28 cellular contexts compared by ENCODE assay signal in the genomic region with DNA sequence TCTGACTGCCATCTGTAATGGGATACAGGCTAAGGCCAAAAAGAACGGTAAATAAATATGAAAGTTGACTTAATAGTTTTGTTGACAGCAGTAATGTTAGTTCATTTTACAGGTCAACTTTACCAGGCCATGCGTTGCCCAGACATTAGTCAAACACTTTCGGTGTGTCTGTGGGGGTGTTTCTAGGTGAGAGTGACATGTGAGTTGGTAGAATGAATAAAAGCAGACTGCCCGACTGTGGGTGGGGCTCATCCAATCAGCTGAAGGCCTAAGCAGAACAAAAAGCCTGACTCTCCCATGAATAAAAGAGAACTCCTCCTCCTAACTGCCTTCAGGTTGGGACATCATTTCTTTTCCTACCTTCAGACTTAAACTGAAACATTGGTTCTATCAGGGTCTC.
"Had no signal": no experiment of that assay in that cellular context is flagged by ENCODE, and none has a peak within 500 bp of the region (broad histone marks: within the 10 kb centered on the region; RNA-seq: fewer than 3 reads in every experiment).

No MANE protein-coding gene starts in this region.

- H3K36me3 Mint-ChIP-seq: activated CD4-positive, alpha-beta memory T cell treated with anti-CD3 and anti-CD28 coated beads for 36 hours; activated naive CD4-positive, alpha-beta T cell treated with anti-CD3 and anti-CD28 coated beads, Interleukin-2, amount 50 U/mL, for 72 hours; T-cell had no signal

- H3K9me3 ChIP-seq: ascending aorta, body of pancreas had no signal

- H3K4me2 ChIP-seq: PC-9 had no signal

- H3K4me3 ChIP-seq: ascending aorta, body of pancreas, cardiac muscle cell, PC-9, SK-N-MC had no signal

- H2AFZ ChIP-seq: PC-9 had no signal

- H3K27ac Mint-ChIP-seq: activated CD4-positive, alpha-beta memory T cell treated with anti-CD3 and anti-CD28 coated beads for 36 hours; activated CD4-positive, alpha-beta T cell treated with anti-CD3 and anti-CD28 coated beads, Interleukin-2, amount 10 ng/mL, durations not matched to agents 7 days and 5 days; activated naive CD4-positive, alpha-beta T cell treated with anti-CD3 and anti-CD28 coated beads, Interleukin-2, amount 50 U/mL, for 72 hours; activated naive CD8-positive, alpha-beta T cell treated with anti-CD3 and anti-CD28 coated beads, Interleukin-2, amount 50 U/mL, for 24 hours; T-cell had no signal

- ATAC-seq: activated naive CD4-positive, alpha-beta T cell treated with anti-CD3 and anti-CD28 coated beads, Interleukin-2, amount 50 U/mL, for 72 hours; activated naive CD8-positive, alpha-beta T cell treated with anti-CD3 and anti-CD28 coated beads, Interleukin-2, amount 50 U/mL, for 24 hours; activated T-cell treated with anti-CD3 and anti-CD28 coated beads, Interleukin-2, amount 50 U/mL, for 4 hours; body of pancreas; T-cell had no signal

- H3K27me3 ChIP-seq: ascending aorta, body of pancreas, cardiac muscle cell had no signal

- H3K4me1 ChIP-seq: body of pancreas had no signal

- FAIRE-seq: TTC549 had no signal

- H3K36me3 ChIP-seq: ascending aorta, cardiac muscle cell had no signal

- DNase-seq: activated CD4-positive, alpha-beta memory T cell treated with anti-CD3 and anti-CD28 coated beads for 36 hours; activated CD4-positive, alpha-beta T cell treated with anti-CD3 and anti-CD28 coated beads, Interleukin-2, amount 10 ng/mL, durations not matched to agents 7 days and 5 days; activated CD4-positive, CD25-positive, alpha-beta regulatory T cell; activated CD8-positive, alpha-beta memory T cell treated with anti-CD3 and anti-CD28 coated beads for 24 hours; activated effector memory CD4-positive, alpha-beta T cell treated with anti-CD3 and anti-CD28 coated beads, Interleukin-2, amount 50 U/mL, for 16 hours; activated naive CD4-positive, alpha-beta T cell treated with Interleukin-2 at 50 U/mL for 16 hours; activated naive CD8-positive, alpha-beta T cell treated with anti-CD3 and anti-CD28 coated beads, Interleukin-2, amount 50 U/mL, for 24 hours; activated T-cell treated with anti-CD3 and anti-CD28 coated beads, Interleukin-2, amount 50 U/mL, for 4 hours; amniotic stem cell; body of pancreas; KBM-7; MV-4-11; NCI-H1092 treated with DMSO at 0.1 percent for 48 hours; NCI-H1417 treated with DMSO at 0.1 percent for 48 hours; NCI-H1694; NCI-H2029 treated with DMSO at 0.1 percent for 48 hours; NCI-H345; NCI-H510A; NCI-H526 treated with DMSO at 0.1 percent for 48 hours; T-cell; T-helper 2 cell; T1000 had no signal

- H3K4me3 Mint-ChIP-seq: activated CD4-positive, alpha-beta memory T cell treated with anti-CD3 and anti-CD28 coated beads for 36 hours; activated CD4-positive, alpha-beta T cell treated with anti-CD3 and anti-CD28 coated beads, Interleukin-2, amount 10 ng/mL, durations not matched to agents 7 days and 5 days; activated naive CD8-positive, alpha-beta T cell treated with anti-CD3 and anti-CD28 coated beads, Interleukin-2, amount 50 U/mL, for 24 hours; activated T-cell treated with anti-CD3 and anti-CD28 coated beads, Interleukin-2, amount 50 U/mL, for 4 hours; T-cell had no signal

- H3K9me3 Mint-ChIP-seq: activated CD4-positive, alpha-beta memory T cell treated with anti-CD3 and anti-CD28 coated beads for 36 hours; activated CD4-positive, alpha-beta T cell treated with anti-CD3 and anti-CD28 coated beads, Interleukin-2, amount 10 ng/mL, durations not matched to agents 7 days and 5 days; activated naive CD4-positive, alpha-beta T cell treated with anti-CD3 and anti-CD28 coated beads, Interleukin-2, amount 50 U/mL, for 72 hours; activated naive CD8-positive, alpha-beta T cell treated with anti-CD3 and anti-CD28 coated beads, Interleukin-2, amount 50 U/mL, for 24 hours; activated T-cell treated with anti-CD3 and anti-CD28 coated beads, Interleukin-2, amount 50 U/mL, for 4 hours; T-cell had no signal

- H3K27ac ChIP-seq: body of pancreas, cardiac muscle cell, PC-9, SK-N-MC had no signal
